11 cellular contexts compared by ENCODE assay signal in the genomic region with DNA sequence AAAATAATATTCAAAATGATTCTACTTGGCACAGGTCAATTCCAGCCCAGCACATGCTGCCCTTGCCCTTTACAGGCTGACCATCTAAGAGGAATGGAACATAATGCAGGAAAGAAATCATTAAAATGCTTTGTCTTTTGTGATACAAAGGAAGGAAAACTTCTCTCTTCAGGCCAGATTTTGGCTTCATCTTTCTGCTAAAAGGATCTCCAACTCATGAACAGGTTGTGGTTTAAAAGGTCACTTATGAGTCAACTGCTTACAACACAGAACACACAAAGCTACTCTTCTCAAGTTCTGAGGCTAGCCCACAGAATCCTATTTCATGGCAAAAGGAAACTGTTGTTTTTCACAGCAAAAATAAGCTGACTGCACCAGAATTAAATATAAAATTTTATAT.
DNase-seq lines count a peak whose midpoint lies in the region; ATAC-seq and TF ChIP-seq lines count a peak whose summit lies in the region.
"Had no signal": no experiment of that assay in that cellular context is flagged by ENCODE, and none has a peak within 500 bp of the region (broad histone marks: within the 10 kb centered on the region; RNA-seq: fewer than 3 reads in every experiment).

No MANE protein-coding gene starts in this region.

- no peak overlapping the region for H3K27ac Mint-ChIP-seq in natural killer cell treated with Interleukin-12 subunit alpha and Interleukin-12 subunit beta and Interleukin-15 and Interleukin-18, amount 100 ng/mL, for 72 hours
- H3K27ac Mint-ChIP-seq: CD8-positive, alpha-beta memory T cell; nephron had no signal

- DNase-seq in AG10803 (ENCODE audit: low read depth) (peak; percentile 44), NCI-H226 (peak; percentile 47), fibroblast of lung (ENCODE audit: low read depth in 2 of 2) (peak; percentile 70 to 79), cerebellar nuclear complex (lab: John Stamatoyannopoulos, UW) (no peak), DMS153 (lab: John Stamatoyannopoulos, UW) (no peak), inferior parietal cortex (ENCODE audit: extremely low spot score) (no peak)
- no peak for DNase-seq in natural killer cell treated with Interleukin-12 subunit alpha and Interleukin-12 subunit beta and Interleukin-15 and Interleukin-18, amount 100 ng/mL, for 72 hours (ENCODE audit: low spot score)
- DNase-seq: CD8-positive, alpha-beta memory T cell; NCI-H446 treated with DMSO at 0.1 percent for 48 hours had no signal

- H3K27me3 ChIP-seq in fibroblast of lung (ENCODE audit: control insufficient read depth, insufficient read depth, low read length) = no peaks in the 10 kb centered on the region

- no peaks in the 10 kb centered on the region for H3K4me1 ChIP-seq in fibroblast of lung (ENCODE audit: control insufficient read depth, extremely low read depth, insufficient read depth, low read length)

- H3K4me3 Mint-ChIP-seq in natural killer cell treated with Interleukin-12 subunit alpha and Interleukin-12 subunit beta and Interleukin-15 and Interleukin-18, amount 100 ng/mL, for 72 hours = no peak overlapping the region
- H3K4me3 Mint-ChIP-seq: CD8-positive, alpha-beta memory T cell; nephron had no signal

- peaks cover 10% of the 10 kb centered on the region for H3K9me3 Mint-ChIP-seq in natural killer cell treated with Interleukin-12 subunit alpha and Interleukin-12 subunit beta and Interleukin-15 and Interleukin-18, amount 100 ng/mL, for 72 hours
- H3K9me3 Mint-ChIP-seq: nephron had no signal

- no peaks in the 10 kb centered on the region for H4K20me1 ChIP-seq in fibroblast of lung (ENCODE audit: control insufficient read depth, extremely low read depth, insufficient read depth, low read length)

- no peaks in the 10 kb centered on the region for H3K79me2 ChIP-seq in fibroblast of lung (ENCODE audit: control insufficient read depth, insufficient read depth, low read length)

- H3K4me3 ChIP-seq in AG10803 (ENCODE audit: low read length) = no peak overlapping the region
- no peak overlapping the region for H3K4me3 ChIP-seq in fibroblast of lung (replicated peaks in 1 of 4; ENCODE audit: control extremely low read depth in 1 of 4, insufficient read depth in 1 of 4, low read depth in 3 of 4, low read length in 4 of 4)

- H3K36me3 ChIP-seq in fibroblast of lung (ENCODE audit: control insufficient read depth, insufficient read depth, low read length) = no peaks in the 10 kb centered on the region

- H3K27me3 Mint-ChIP-seq in natural killer cell treated with Interleukin-12 subunit alpha and Interleukin-12 subunit beta and Interleukin-15 and Interleukin-18, amount 100 ng/mL, for 72 hours = peaks cover 0 to 7% of the 10 kb centered on the region in 2 donors

- no peaks in the 10 kb centered on the region for H3K9me3 ChIP-seq in fibroblast of lung (ENCODE audit: control insufficient read depth, insufficient read depth, low read depth, low read length)

- H3K4me1 Mint-ChIP-seq in natural killer cell treated with Interleukin-12 subunit alpha and Interleukin-12 subunit beta and Interleukin-15 and Interleukin-18, amount 100 ng/mL, for 72 hours (ENCODE audit: low read depth in 2 of 2) = no peaks in the 10 kb centered on the region
- H3K4me1 Mint-ChIP-seq: CD8-positive, alpha-beta memory T cell had no signal

- H2AFZ ChIP-seq in fibroblast of lung (ENCODE audit: low read length) = no peak overlapping the region

- peak; percentile 61 for ATAC-seq in GM21717 (IDR thresholded peaks at IDR 0.05; ENCODE audit: unreplicated experiment)
- no peak for ATAC-seq in natural killer cell treated with Interleukin-12 subunit alpha and Interleukin-12 subunit beta and Interleukin-15 and Interleukin-18, amount 100 ng/mL, for 72 hours

- H3K27ac ChIP-seq in fibroblast of lung (ENCODE audit: insufficient read depth, low read length) = no peak overlapping the region

- H3K36me3 Mint-ChIP-seq in natural killer cell treated with Interleukin-12 subunit alpha and Interleukin-12 subunit beta and Interleukin-15 and Interleukin-18, amount 100 ng/mL, for 72 hours = no peaks in the 10 kb centered on the region
- H3K36me3 Mint-ChIP-seq: CD8-positive, alpha-beta memory T cell had no signal

- TF ChIP-seq CTCF in AG10803 (conservative IDR thresholded peaks at IDR 0.05; ENCODE audit: low read length) (no peak), fibroblast of lung (conservative IDR thresholded peaks at IDR 0.05 in 1 of 2, IDR thresholded peaks at IDR 0.05 in 1 of 2; ENCODE audit: low read depth in 1 of 2, low read length in 2 of 2) (no peak)

- no peak overlapping the region for H3K9ac ChIP-seq in fibroblast of lung (ENCODE audit: insufficient read depth, low read length)

- no peak overlapping the region for H3K4me2 ChIP-seq in fibroblast of lung (ENCODE audit: extremely low read depth, insufficient read depth, low read length)

Comparison
In these comparisons a context has a peak if more than half of its experiments do, and no peak if none do; other contexts are left out.
1. DNase-seq: peak in AG10803 (single experiment), NCI-H226 (single experiment) and fibroblast of lung (2 of 2); none in cerebellar nuclear complex (0 of 2), DMS153 (single experiment), inferior parietal cortex (single experiment) and natural killer cell treated with Interleukin-12 subunit alpha and Interleukin-12 subunit beta and Interleukin-15 and Interleukin-18, amount 100 ng/mL, for 72 hours (single experiment).